In genomic region chr13:30299746-30300145, GRCh38 we compare ENCODE assay signal across 15 cellular contexts.
"Had no signal": no experiment of that assay in that cellular context is flagged by ENCODE, and none has a peak within 500 bp of the region (broad histone marks: within the 10 kb centered on the region; RNA-seq: fewer than 3 reads in every experiment).

No MANE protein-coding gene starts in this region.

- H3K4me3 ChIP-seq: gastrocnemius medialis, lung, neural progenitor cell, pancreas, upper lobe of left lung had no signal

- H3K4me3 Mint-ChIP-seq: activated CD4-positive, alpha-beta T cell treated with anti-CD3 and anti-CD28 coated beads, Interleukin-2, amount 10 ng/mL, durations not matched to agents 24 days and 14 days; activated T-helper 1 cell treated with anti-CD3 and anti-CD28 coated beads, Interleukin-12 subunit alpha, Interleukin-12 subunit beta, Interleukin-2, Interleukin-4 antibody, amounts not matched to agents 30 ng/mL and 10 ng/mL and 1 ng/mL, durations not matched to agents 14 hours and 24 hours and 36 hours; neural progenitor cell; stimulated activated naive CD8-positive, alpha-beta T cell treated with anti-CD3 and anti-CD28 coated beads, Interleukin-15, amount 100 ng/mL, for 72 hours had no signal

- DNase-seq: activated CD4-positive, alpha-beta T cell treated with anti-CD3 and anti-CD28 coated beads, Interleukin-2, amount 10 ng/mL, durations not matched to agents 24 days and 14 days; activated CD4-positive, CD25-positive, alpha-beta regulatory T cell; activated CD8-positive, alpha-beta memory T cell treated with anti-CD3 and anti-CD28 coated beads for 24 hours; aorta; gastrocnemius medialis; midbrain; pancreas; stimulated activated CD4-positive, alpha-beta T cell treated with anti-CD3 and anti-CD28 coated beads, Interleukin-1b, Interleukin-23, amount 100 ng/mL, for 48 hours; stimulated activated naive CD8-positive, alpha-beta T cell treated with anti-CD3 and anti-CD28 coated beads, Interleukin-15, amount 100 ng/mL, for 72 hours; upper lobe of left lung had no signal

- H3K27me3 Mint-ChIP-seq: stimulated activated naive CD8-positive, alpha-beta T cell treated with anti-CD3 and anti-CD28 coated beads, Interleukin-15, amount 100 ng/mL, for 72 hours had no signal

- H3K27ac Mint-ChIP-seq: activated CD4-positive, alpha-beta T cell treated with anti-CD3 and anti-CD28 coated beads, Interleukin-2, amount 10 ng/mL, durations not matched to agents 24 days and 14 days; activated T-helper 1 cell treated with anti-CD3 and anti-CD28 coated beads, Interleukin-12 subunit alpha, Interleukin-12 subunit beta, Interleukin-2, Interleukin-4 antibody, amounts not matched to agents 30 ng/mL and 10 ng/mL and 1 ng/mL, durations not matched to agents 14 hours and 24 hours and 36 hours; neural progenitor cell; stimulated activated naive CD8-positive, alpha-beta T cell treated with anti-CD3 and anti-CD28 coated beads, Interleukin-15, amount 100 ng/mL, for 72 hours had no signal

- H3K36me3 ChIP-seq: gastrocnemius medialis, neural progenitor cell, pancreas, upper lobe of left lung had no signal

- H3K27me3 ChIP-seq: gastrocnemius medialis, neural progenitor cell, pancreas, upper lobe of left lung had no signal

- H3K27ac ChIP-seq: epithelial cell of prostate, gastrocnemius medialis, neural progenitor cell, pancreas, upper lobe of left lung had no signal

- H3K4me2 ChIP-seq: neural progenitor cell had no signal

- H3K9me3 ChIP-seq: gastrocnemius medialis, pancreas, upper lobe of left lung had no signal

- H3K4me1 ChIP-seq: neural progenitor cell, pancreas had no signal

- H3K9me3 Mint-ChIP-seq: activated CD4-positive, alpha-beta T cell treated with anti-CD3 and anti-CD28 coated beads, Interleukin-2, amount 10 ng/mL, durations not matched to agents 24 days and 14 days; activated T-helper 1 cell treated with anti-CD3 and anti-CD28 coated beads, Interleukin-12 subunit alpha, Interleukin-12 subunit beta, Interleukin-2, Interleukin-4 antibody, amounts not matched to agents 30 ng/mL and 10 ng/mL and 1 ng/mL, durations not matched to agents 14 hours and 24 hours and 36 hours; stimulated activated naive CD8-positive, alpha-beta T cell treated with anti-CD3 and anti-CD28 coated beads, Interleukin-15, amount 100 ng/mL, for 72 hours had no signal

- H2AFZ ChIP-seq: neural progenitor cell had no signal

- H3K9ac ChIP-seq: neural progenitor cell had no signal

- ATAC-seq: gastrocnemius medialis; pancreas; sciatic nerve; stimulated activated naive CD8-positive, alpha-beta T cell treated with anti-CD3 and anti-CD28 coated beads, Interleukin-15, amount 100 ng/mL, for 72 hours had no signal
